ENCODE assay signal across 21 cellular contexts in genomic region chr1:79554620-79555160, GRCh38.
"Had no signal": no experiment of that assay in that cellular context is flagged by ENCODE, and none has a peak within 500 bp of the region (broad histone marks: within the 10 kb centered on the region; RNA-seq: fewer than 3 reads in every experiment).

No MANE protein-coding gene starts in this region.

- H3K4me3 ChIP-seq: gastrocnemius medialis, lower lobe of right lung, sigmoid colon, thyroid gland had no signal

- H3K27me3 ChIP-seq: gastrocnemius medialis, neutrophil, sigmoid colon, thyroid gland had no signal

- DNase-seq: activated CD4-positive, alpha-beta T cell treated with anti-CD3 and anti-CD28 coated beads for 1 hour; activated CD4-positive, alpha-beta T cell treated with anti-CD3 and anti-CD28 coated beads, Interleukin-2, amount 50 U/mL, for 4 hours; activated effector memory CD4-positive, alpha-beta T cell treated with anti-CD3 and anti-CD28 coated beads, Interleukin-2, amount 50 U/mL, for 16 hours; activated naive CD4-positive, alpha-beta T cell treated with anti-CD3 and anti-CD28 coated beads, Interleukin-2, amount 50 U/mL, for 16 hours; activated T-cell treated with anti-CD3 and anti-CD28 coated beads, Interleukin-2, amount 50 U/mL, for 72 hours; caudate nucleus; effector memory CD8-positive, alpha-beta T cell; gastrocnemius medialis; head of caudate nucleus; lower lobe of right lung; natural killer cell; sigmoid colon; stimulated activated CD4-positive, alpha-beta T cell treated with anti-CD3 and anti-CD28 coated beads, Interleukin-4, amount 100 ng/mL, for 4 hours; stimulated activated naive B cell treated with anti-CD40 and anti-IgM and Interleukin-4, amounts not matched to agents 10 μg/mL and 1 μg/mL and 100 μg/mL, for 72 hours; T-helper 2 cell; thyroid gland; WERI-Rb-1 had no signal

- H3K4me1 ChIP-seq: gastrocnemius medialis, lower lobe of right lung, parathyroid adenoma, sigmoid colon, thyroid gland had no signal

- H3K36me3 ChIP-seq: gastrocnemius medialis, lower lobe of right lung, neutrophil, sigmoid colon, thyroid gland, WERI-Rb-1 had no signal

- ATAC-seq: activated T-cell treated with anti-CD3 and anti-CD28 coated beads, Interleukin-2, amount 50 U/mL, for 72 hours; effector memory CD8-positive, alpha-beta T cell; gastrocnemius medialis; lower lobe of right lung; natural killer cell; stimulated activated naive B cell treated with anti-CD40 and anti-IgM and Interleukin-4, amounts not matched to agents 10 μg/mL and 1 μg/mL and 100 μg/mL, for 72 hours had no signal

- H3K27ac ChIP-seq: epithelial cell of prostate, gastrocnemius medialis, lower lobe of right lung, neutrophil, parathyroid adenoma, sigmoid colon, thyroid gland, WERI-Rb-1 had no signal

- H3K9me3 ChIP-seq: gastrocnemius medialis, lower lobe of right lung, neutrophil, sigmoid colon, thyroid gland had no signal

- FAIRE-seq: keratinocyte had no signal
